In the genomic region with DNA sequence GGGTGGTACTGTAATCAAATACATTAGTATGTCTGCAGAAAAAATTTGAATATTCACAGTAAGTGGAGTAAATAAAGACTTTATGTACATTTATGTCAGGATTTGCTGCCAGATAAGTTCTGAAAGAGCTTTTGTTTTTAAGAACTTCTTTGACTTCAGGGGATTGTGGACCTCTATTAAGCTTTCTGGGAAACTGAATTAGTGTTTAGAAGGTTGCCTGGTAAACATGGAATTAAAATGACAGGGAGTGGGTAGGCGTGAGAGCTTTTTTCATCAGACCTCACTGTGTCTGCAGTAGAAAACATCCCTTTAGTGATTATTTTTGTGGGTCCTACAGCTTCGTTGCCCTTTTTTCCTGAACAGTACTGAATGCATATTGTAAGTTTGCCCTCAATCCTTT, we compare ENCODE assay signal across 1 cellular context.
TF ChIP-seq lines count a peak whose summit lies in the region.

No MANE protein-coding gene starts in this region.

TF ChIP-seq in WTC11, 78 proteins besides CTCF, POLR2A, EP300 and RAD21 (continued from another document):
- TF ChIP-seq, protein P1, sequence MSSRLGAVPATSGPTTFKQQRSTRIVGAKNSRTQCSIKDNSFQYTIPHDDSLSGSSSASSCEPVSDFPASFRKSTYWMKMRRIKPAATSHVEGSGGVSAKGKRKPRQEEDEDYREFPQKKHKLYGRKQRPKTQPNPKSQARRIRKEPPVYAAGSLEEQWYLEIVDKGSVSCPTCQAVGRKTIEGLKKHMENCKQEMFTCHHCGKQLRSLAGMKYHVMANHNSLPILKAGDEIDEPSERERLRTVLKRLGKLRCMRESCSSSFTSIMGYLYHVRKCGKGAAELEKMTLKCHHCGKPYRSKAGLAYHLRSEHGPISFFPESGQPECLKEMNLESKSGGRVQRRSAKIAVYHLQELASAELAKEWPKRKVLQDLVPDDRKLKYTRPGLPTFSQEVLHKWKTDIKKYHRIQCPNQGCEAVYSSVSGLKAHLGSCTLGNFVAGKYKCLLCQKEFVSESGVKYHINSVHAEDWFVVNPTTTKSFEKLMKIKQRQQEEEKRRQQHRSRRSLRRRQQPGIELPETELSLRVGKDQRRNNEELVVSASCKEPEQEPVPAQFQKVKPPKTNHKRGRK (CRISPR knock-in tag; IDR thresholded peaks at IDR 0.05; ENCODE audit: borderline replicate concordance), result no peak
TF ChIP-seq in WTC11: peak in this region for 0.
